9 cellular contexts compared by ENCODE assay signal in the genomic region with DNA sequence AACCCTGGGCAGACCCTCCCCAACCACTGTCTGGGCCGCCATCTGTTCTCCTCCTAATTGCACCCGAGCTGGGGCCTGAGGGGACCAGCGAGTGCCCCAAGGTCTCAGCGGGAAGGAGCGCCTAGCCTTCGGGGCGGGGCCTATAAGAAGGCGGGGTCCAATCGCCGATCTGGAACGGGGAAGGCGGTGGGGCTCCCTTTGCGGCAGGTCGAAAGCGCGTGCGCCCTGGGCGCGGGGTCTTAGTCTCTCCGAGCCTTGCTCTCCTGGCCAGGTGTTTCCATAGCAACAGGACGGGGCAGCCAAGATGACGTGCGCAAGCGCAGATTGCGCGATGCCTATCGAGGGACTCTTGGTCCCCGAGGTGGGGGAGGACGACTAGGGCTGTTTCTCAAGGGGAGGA. TPM values are rescaled to one million over a fixed set of nuclear protein-coding genes. Genes with fewer than 3 reads are reported as not detected.
DNase-seq lines count a peak whose midpoint lies in the region; ATAC-seq and TF ChIP-seq lines count a peak whose summit lies in the region.
"Had no signal": no experiment of that assay in that cellular context is flagged by ENCODE, and none has a peak within 500 bp of the region (broad histone marks: within the 10 kb centered on the region; RNA-seq: fewer than 3 reads in every experiment).

No MANE protein-coding gene starts in this region.

- no peak overlapping the region for H3K27ac Mint-ChIP-seq in activated CD4-positive, alpha-beta T cell treated with anti-CD3 and anti-CD28 coated beads, Interleukin-2, amount 10 ng/mL, durations not matched to agents 24 days and 14 days
- H3K27ac Mint-ChIP-seq in T-helper 17 cell: no peak overlapping the region

- peaks cover 17% of the 10 kb centered on the region for H3K4me1 Mint-ChIP-seq in activated CD4-positive, alpha-beta T cell treated with anti-CD3 and anti-CD28 coated beads, Interleukin-2, amount 10 ng/mL, durations not matched to agents 24 days and 14 days
- H3K4me1 Mint-ChIP-seq in T-helper 17 cell: peaks cover 34% of the 10 kb centered on the region

- peak overlapping the region; percentile 72 for H3K4me3 Mint-ChIP-seq in activated CD4-positive, alpha-beta T cell treated with anti-CD3 and anti-CD28 coated beads, Interleukin-2, amount 10 ng/mL, durations not matched to agents 24 days and 14 days
- peak overlapping the region; percentile 37 for H3K4me3 Mint-ChIP-seq in T-helper 17 cell

- H3K27me3 ChIP-seq in gastrocnemius medialis: peaks cover 73 to 82% (median 75%) of the 10 kb centered on the region in 3 donors

- no peak for TF ChIP-seq POLR2A in gastrocnemius medialis (IDR thresholded peaks at IDR 0.05)

- H3K36me3 Mint-ChIP-seq in activated CD4-positive, alpha-beta T cell treated with anti-CD3 and anti-CD28 coated beads, Interleukin-2, amount 10 ng/mL, durations not matched to agents 24 days and 14 days (ENCODE audit: low read depth): no peaks in the 10 kb centered on the region
- H3K36me3 Mint-ChIP-seq in T-helper 17 cell (ENCODE audit: low read depth): peaks cover 16% of the 10 kb centered on the region

- no peak for TF ChIP-seq CTCF in fibroblast of pulmonary artery (IDR thresholded peaks at IDR 0.05; ENCODE audit: low read length, missing control alignments)
- TF ChIP-seq CTCF in gastrocnemius medialis (IDR thresholded peaks at IDR 0.05 in 4 of 5, conservative IDR thresholded peaks at IDR 0.05 in 1 of 5): no peak

- H3K9me3 Mint-ChIP-seq in activated CD4-positive, alpha-beta T cell treated with anti-CD3 and anti-CD28 coated beads, Interleukin-2, amount 10 ng/mL, durations not matched to agents 24 days and 14 days: no peaks in the 10 kb centered on the region

- H3K27me3 Mint-ChIP-seq in activated CD4-positive, alpha-beta T cell treated with anti-CD3 and anti-CD28 coated beads, Interleukin-2, amount 10 ng/mL, durations not matched to agents 24 days and 14 days: peaks cover 58% of the 10 kb centered on the region
- H3K27me3 Mint-ChIP-seq in T-helper 17 cell: peaks cover 72% of the 10 kb centered on the region

- no peak for ATAC-seq in T-helper 17 cell
- ATAC-seq in gastrocnemius medialis: no peak
- no peak for ATAC-seq in GM21717 (IDR thresholded peaks at IDR 0.05; ENCODE audit: unreplicated experiment)

- H3K4me1 ChIP-seq in gastrocnemius medialis: peaks cover 4 to 6% of the 10 kb centered on the region in 2 donors

- peak; percentile 83 for DNase-seq in activated CD4-positive, alpha-beta T cell treated with anti-CD3 and anti-CD28 coated beads, Interleukin-2, amount 10 ng/mL, durations not matched to agents 24 days and 14 days
- no peak for DNase-seq in activated CD4-positive, alpha-beta T cell treated with anti-CD3 and anti-CD28 coated beads, Interleukin-2, amount 50 U/mL, for 1 hour
- no peak for DNase-seq in T-helper 17 cell
- peak; percentile 49 for DNase-seq in fibroblast of pulmonary artery (ENCODE audit: low read depth)
- no peak for DNase-seq in gastrocnemius medialis
- no peak for DNase-seq in NK-92 (lab: John Stamatoyannopoulos, UW; ENCODE audit: unreplicated experiment)
- no peak for DNase-seq in NCI-H146 (lab: John Stamatoyannopoulos, UW)
- DNase-seq: activated naive CD4-positive, alpha-beta T cell had no signal

- intact Hi-C loops in activated CD4-positive, alpha-beta T cell treated with anti-CD3 and anti-CD28 coated beads, Interleukin-2, amount 10 ng/mL, durations not matched to agents 24 days and 14 days (cut with micrococcal nuclease): no loop called here
- intact Hi-C loops in gastrocnemius medialis (cut with DNase I; ENCODE audit: low total_unique reads): no loop called here

- H3K4me3 ChIP-seq in fibroblast of pulmonary artery (replicated peaks; ENCODE audit: low read depth, low read length): peak overlapping the region; percentile 40
- H3K4me3 ChIP-seq in gastrocnemius medialis: peak overlapping the region in 3 of 4 donors; percentile 21 to 36 (median 21)

- H3K9me3 ChIP-seq in T-helper 17 cell (ENCODE audit: control insufficient read depth, low read length, poor library complexity, severe bottlenecking) (no peaks in the 10 kb centered on the region), gastrocnemius medialis (no peaks in the 10 kb centered on the region)

- in situ Hi-C loops in gastrocnemius medialis (cut with MboI; ENCODE audit: low sequenced_read_pairs in 4 of 4): loop anchor here in 2 of 4 donors (10.0 kb wide), 1 partner anchor 76 kb away; no protein-coding TSS in a partner anchor

- no peak overlapping the region for H3K27ac ChIP-seq in gastrocnemius medialis

- no peaks in the 10 kb centered on the region for H3K36me3 ChIP-seq in gastrocnemius medialis

RNA-seq across cellular contexts. Expression of gene MAST1, which starts 2.8 kb away (rescaled TPM):
- 1.6 and 2.4 TPM in 2 replicates for total RNA-seq in activated CD4-positive, alpha-beta T cell treated with anti-CD3 and anti-CD28 coated beads, Interleukin-2, amount 10 ng/mL, durations not matched to agents 24 days and 14 days
- total RNA-seq in T-helper 17 cell: 1 to 10 TPM; 1.5 to 4.1 TPM
- not detected for total RNA-seq in gastrocnemius medialis

RNA-seq across cellular contexts. Expression of gene RTBDN, which starts 6.7 kb away (rescaled TPM):
- total RNA-seq in activated CD4-positive, alpha-beta T cell treated with anti-CD3 and anti-CD28 coated beads, Interleukin-2, amount 10 ng/mL, durations not matched to agents 24 days and 14 days: not detected in 2 replicates
- not detected for total RNA-seq in T-helper 17 cell
- not detected for total RNA-seq in gastrocnemius medialis

RNA-seq across cellular contexts. Expression of gene RNASEH2A, which starts 34.7 kb away (rescaled TPM):
- 35.8 and 51.5 TPM in 2 replicates for total RNA-seq in activated CD4-positive, alpha-beta T cell treated with anti-CD3 and anti-CD28 coated beads, Interleukin-2, amount 10 ng/mL, durations not matched to agents 24 days and 14 days
- 1 to 10 TPM; 3.1 to 5.7 TPM for total RNA-seq in T-helper 17 cell
- 1 to 10 TPM; 1.0 to 3.9 (median 2.4) TPM for total RNA-seq in gastrocnemius medialis

RNA-seq across cellular contexts. Expression of gene THSD8, which starts 39.2 kb away (rescaled TPM):
- total RNA-seq in activated CD4-positive, alpha-beta T cell treated with anti-CD3 and anti-CD28 coated beads, Interleukin-2, amount 10 ng/mL, durations not matched to agents 24 days and 14 days: 26.8 and 32.7 TPM in 2 replicates
- total RNA-seq in T-helper 17 cell: 1 to 10 TPM in 1 of 2 donors, under 1 TPM in 1; 0.85 to 3.0 TPM
- total RNA-seq in gastrocnemius medialis: not detected

RNA-seq across cellular contexts. Expression of gene PRDX2, which starts 39.5 kb away (rescaled TPM):
- total RNA-seq in activated CD4-positive, alpha-beta T cell treated with anti-CD3 and anti-CD28 coated beads, Interleukin-2, amount 10 ng/mL, durations not matched to agents 24 days and 14 days: 277 and 294 TPM in 2 replicates
- 10 to 100 TPM; 92.6 to 97.0 TPM for total RNA-seq in T-helper 17 cell
- total RNA-seq in gastrocnemius medialis: 100 to 1,000 TPM; 357 to 551 (median 406) TPM

Comparison
In these comparisons a context has a peak if more than half of its experiments do, and no peak if none do; other contexts are left out.
1. DNase-seq: peak in activated CD4-positive, alpha-beta T cell treated with anti-CD3 and anti-CD28 coated beads, Interleukin-2, amount 10 ng/mL, durations not matched to agents 24 days and 14 days (single experiment) and fibroblast of pulmonary artery (single experiment); none in activated CD4-positive, alpha-beta T cell treated with anti-CD3 and anti-CD28 coated beads, Interleukin-2, amount 50 U/mL, for 1 hour (single experiment), T-helper 17 cell (0 of 3), gastrocnemius medialis (0 of 2), NK-92 (single experiment) and NCI-H146 (single experiment).